8 cellular contexts compared by ENCODE assay signal in genomic region chr6:87944541-87944954, GRCh38.
DNase-seq lines count a peak whose midpoint lies in the region; ATAC-seq, FAIRE-seq and TF ChIP-seq lines count a peak whose summit lies in the region.

No MANE protein-coding gene starts in this region.

- peak; percentile 37; the same call in 1 of the 2 replicates for TF ChIP-seq RAD21 in GM12878 (IDR thresholded peaks at IDR 0.05; ENCODE audit: insufficient read depth, low read depth, low read length)

- H3K4me3 ChIP-seq in GM12878 (no peak overlapping the region), uterus (no peak overlapping the region)

- peaks cover 37% of the 10 kb centered on the region for H3K27me3 Mint-ChIP-seq in stimulated activated naive CD8-positive, alpha-beta T cell treated with anti-CD3 and anti-CD28 coated beads, Interleukin-15, amount 100 ng/mL, for 72 hours

- H3K36me3 ChIP-seq in GM12878 (ENCODE audit: control insufficient read depth in 2 of 2, insufficient read depth in 2 of 2, low read length in 1 of 2) (no peaks in the 10 kb centered on the region), uterus (no peaks in the 10 kb centered on the region)

- SMC1A ChIA-PET in GM12878 (lab: Charles Lee; ENCODE audit: uncharacterized antibody, unreplicated experiment): interaction anchor here (0.7 to 2.6 kb wide), 13 partner anchors 10 to 932 kb away, joined by 3 to 17 read pairs (median 4); no protein-coding TSS in a partner anchor

- no peak overlapping the region for H2AFZ ChIP-seq in GM12878 (ENCODE audit: control insufficient read depth, low read depth, low read length)

- POLR2A ChIA-PET in GM12878 (lab: Charles Lee): no interaction called here

- H3K27me3 ChIP-seq in GM12878 (replicated peaks in 1 of 2; ENCODE audit: control insufficient read depth in 2 of 2, insufficient read depth in 2 of 2, low read length in 1 of 2) (no peaks in the 10 kb centered on the region), uterus (no peaks in the 10 kb centered on the region)

- RAD21 ChIA-PET in GM12878 (lab: Charles Lee; ENCODE audit: unreplicated experiment): interaction anchor here (0.8 to 2.2 kb wide), 7 partner anchors 14 to 974 kb away, joined by 3 to 12 read pairs (median 4); no protein-coding TSS in a partner anchor

- DNase-seq in stimulated activated naive CD8-positive, alpha-beta T cell treated with anti-CD3 and anti-CD28 coated beads, Interleukin-15, Interleukin-2, amounts not matched to agents 100 U/mL and 50 U/mL, for 24 hours: no peak
- DNase-seq in stimulated activated naive CD8-positive, alpha-beta T cell treated with anti-CD3 and anti-CD28 coated beads, Interleukin-15, amount 100 ng/mL, for 72 hours: no peak
- DNase-seq in GM12878 (ENCODE audit: low read depth, low spot score): no peak
- DNase-seq in kidney tubule cell (ENCODE audit: low spot score): peak; percentile 72
- peak; percentile 44 to 48 for DNase-seq in uterus
- no peak for DNase-seq in NCI-H187 treated with DMSO at 0.1 percent for 48 hours (lab: John Stamatoyannopoulos, UW)

- no peaks in the 10 kb centered on the region for H3K79me2 ChIP-seq in GM12878 (ENCODE audit: control insufficient read depth, insufficient read depth, low read length)

- peak; percentile 28 for ATAC-seq in stimulated activated naive CD8-positive, alpha-beta T cell treated with anti-CD3 and anti-CD28 coated beads, Interleukin-15, Interleukin-2, amounts not matched to agents 100 U/mL and 50 U/mL, for 24 hours
- ATAC-seq in stimulated activated naive CD8-positive, alpha-beta T cell treated with anti-CD3 and anti-CD28 coated beads, Interleukin-15, amount 100 ng/mL, for 72 hours: no peak
- peak; percentile 81 for ATAC-seq in GM12878
- no peak for ATAC-seq in HG03469 (IDR thresholded peaks at IDR 0.05; ENCODE audit: unreplicated experiment)
- no peak for ATAC-seq in HG03095 (IDR thresholded peaks at IDR 0.05; ENCODE audit: unreplicated experiment)

- H3K9me3 Mint-ChIP-seq in stimulated activated naive CD8-positive, alpha-beta T cell treated with anti-CD3 and anti-CD28 coated beads, Interleukin-15, amount 100 ng/mL, for 72 hours: no peaks in the 10 kb centered on the region

- no peaks in the 10 kb centered on the region for H3K4me1 Mint-ChIP-seq in stimulated activated naive CD8-positive, alpha-beta T cell treated with anti-CD3 and anti-CD28 coated beads, Interleukin-15, amount 100 ng/mL, for 72 hours

- 18% methylated on average over 5 of the region's 5 CpGs for WGBS in GM12878 (ENCODE audit: insufficient coverage, insufficient replicate concordance, low lambda C conversion rate, missing lambda C conversion rate)

- H3K9ac ChIP-seq in GM12878 (ENCODE audit: control insufficient read depth, insufficient read depth, low read length): no peak overlapping the region

- H3K4me3 Mint-ChIP-seq in stimulated activated naive CD8-positive, alpha-beta T cell treated with anti-CD3 and anti-CD28 coated beads, Interleukin-15, amount 100 ng/mL, for 72 hours: no peak overlapping the region

- TF ChIP-seq POLR2A in GM12878 (IDR thresholded peaks at IDR 0.05; ENCODE audit: low read depth, low read length) (no peak), uterus (IDR thresholded peaks at IDR 0.05) (no peak)

- in situ Hi-C loops in GM12878 (cut with MboI): no loop called here

- no peaks in the 10 kb centered on the region for H3K9me3 ChIP-seq in GM12878 (replicated peaks; ENCODE audit: control insufficient read depth, insufficient read depth, low read length)
- no peaks in the 10 kb centered on the region for H3K9me3 ChIP-seq in uterus

- TF ChIP-seq CTCF in GM12878 (IDR thresholded peaks at IDR 0.05 in 2 of 3, conservative IDR thresholded peaks at IDR 0.05 in 1 of 3; ENCODE audit: control insufficient read depth in 2 of 3, extremely low read depth in 1 of 3, insufficient read depth in 1 of 3, low read depth in 3 of 3, low read length in 3 of 3) (peak in 1 of 3 experiments; percentile 28; a peak in 2 of 6 replicates), uterus (IDR thresholded peaks at IDR 0.05) (no peak)

- TF ChIP-seq EP300 in GM12878 (IDR thresholded peaks at IDR 0.05; ENCODE audit: borderline replicate concordance in 1 of 2, control insufficient read depth in 1 of 2, low read depth in 2 of 2, low read length in 2 of 2): no peak

- no peak overlapping the region for H3K27ac ChIP-seq in GM12878 (ENCODE audit: control insufficient read depth, insufficient read depth)
- no peak overlapping the region for H3K27ac ChIP-seq in uterus

- H3K27ac Mint-ChIP-seq in stimulated activated naive CD8-positive, alpha-beta T cell treated with anti-CD3 and anti-CD28 coated beads, Interleukin-15, amount 100 ng/mL, for 72 hours: peak overlapping the region in 1 of 2 donors; percentile 31

- H3K4me2 ChIP-seq in GM12878 (ENCODE audit: control insufficient read depth, insufficient read depth): no peak overlapping the region

- no peaks in the 10 kb centered on the region for H3K4me1 ChIP-seq in GM12878 (ENCODE audit: control insufficient read depth, insufficient read depth, low read length)
- H3K4me1 ChIP-seq in uterus: no peaks in the 10 kb centered on the region

- CTCF ChIA-PET in GM12878 (lab: Yijun Ruan, JAX): interaction anchor here (0.8 to 1.8 kb wide), 5 partner anchors 12 to 552 kb away, joined by 3 to 18 read pairs (median 5); no protein-coding TSS in a partner anchor

- no TSS peak for BruUV-seq in GM12878 (replicated peaks; lab: Mats Ljungman, UMichigan)

- H4K20me1 ChIP-seq in GM12878 (ENCODE audit: control insufficient read depth, insufficient read depth): no peaks in the 10 kb centered on the region

- intact Hi-C loops in GM12878 (cut with micrococcal nuclease; ENCODE audit: unreplicated experiment) (no loop called here), uterus (cut with DNase I; ENCODE audit: low total_unique reads) (no loop called here)

- FAIRE-seq in GM12878 (lab: Jason Lieb, UNC): no peak

TF ChIP-seq in GM12878, 131 proteins besides CTCF, POLR2A, EP300 and RAD21:
- TF ChIP-seq SMC3 (IDR thresholded peaks at IDR 0.05; ENCODE audit: borderline replicate concordance, low read length): peak; percentile 12; the same call in 1 of the 2 replicates
- TF ChIP-seq SRF (IDR thresholded peaks at IDR 0.05; ENCODE audit: low read depth in 2 of 2, low read length in 2 of 2): no peak
TF ChIP-seq in GM12878: peak in this region for 1.

Comparison
In these comparisons a context has a peak if more than half of its experiments do, and no peak if none do; other contexts are left out.
1. ATAC-seq: peak in stimulated activated naive CD8-positive, alpha-beta T cell treated with anti-CD3 and anti-CD28 coated beads, Interleukin-15, Interleukin-2, amounts not matched to agents 100 U/mL and 50 U/mL, for 24 hours (single experiment) and GM12878 (single experiment); none in stimulated activated naive CD8-positive, alpha-beta T cell treated with anti-CD3 and anti-CD28 coated beads, Interleukin-15, amount 100 ng/mL, for 72 hours (single experiment), HG03469 (single experiment) and HG03095 (single experiment).
2. DNase-seq: peak in kidney tubule cell (single experiment) and uterus (2 of 2); none in stimulated activated naive CD8-positive, alpha-beta T cell treated with anti-CD3 and anti-CD28 coated beads, Interleukin-15, Interleukin-2, amounts not matched to agents 100 U/mL and 50 U/mL, for 24 hours (single experiment), stimulated activated naive CD8-positive, alpha-beta T cell treated with anti-CD3 and anti-CD28 coated beads, Interleukin-15, amount 100 ng/mL, for 72 hours (0 of 2), GM12878 (single experiment) and NCI-H187 treated with DMSO at 0.1 percent for 48 hours (single experiment).